Comparison of ENCODE assay signal across 21 cellular contexts in genomic region chr1:167210966-167211674, GRCh38. TPM values are rescaled to one million over a fixed set of nuclear protein-coding genes. Genes with fewer than 3 reads are reported as not detected.
DNase-seq lines count a peak whose midpoint lies in the region; ATAC-seq, FAIRE-seq and TF ChIP-seq lines count a peak whose summit lies in the region.
"Had no signal": no experiment of that assay in that cellular context is flagged by ENCODE, and none has a peak within 500 bp of the region (broad histone marks: within the 10 kb centered on the region; RNA-seq: fewer than 3 reads in every experiment).

No MANE protein-coding gene starts in this region.

- H2AFZ ChIP-seq in keratinocyte (ENCODE audit: control insufficient read depth, low read length) = peak overlapping the region; percentile 84
- H2AFZ ChIP-seq: GM23248 had no signal

- H3K9me3 Mint-ChIP-seq in activated T-cell treated with anti-CD3 and anti-CD28 coated beads, Interleukin-2, amount 50 U/mL, for 72 hours = peaks cover 7 to 15% of the 10 kb centered on the region in 2 donors
- H3K9me3 Mint-ChIP-seq in activated T-cell treated with anti-CD3 and anti-CD28 coated beads, Interleukin-2, amount 50 U/mL, for 24 hours = peaks cover 17% of the 10 kb centered on the region

- H3K4me1 ChIP-seq in Panc1 (ENCODE audit: control insufficient read depth, insufficient read depth, low read length) = no peaks in the 10 kb centered on the region
- H3K4me1 ChIP-seq in keratinocyte (ENCODE audit: control insufficient read depth, extremely low read depth, insufficient read depth, low read length) = peaks cover 7% of the 10 kb centered on the region
- H3K4me1 ChIP-seq: BLaER1, tibial artery had no signal

- H3K27ac Mint-ChIP-seq in activated T-cell treated with anti-CD3 and anti-CD28 coated beads, Interleukin-2, amount 50 U/mL, for 72 hours = peak overlapping the region; percentile 53
- no peak overlapping the region for H3K27ac Mint-ChIP-seq in activated T-cell treated with anti-CD3 and anti-CD28 coated beads, Interleukin-2, amount 50 U/mL, for 24 hours
- H3K27ac Mint-ChIP-seq: stimulated activated naive CD8-positive, alpha-beta T cell treated with anti-CD3 and anti-CD28 coated beads, Interleukin-15, Interleukin-2, amounts not matched to agents 100 ng/mL and 50 ng/mL, for 24 hours had no signal

- no peaks in the 10 kb centered on the region for H3K9me1 ChIP-seq in keratinocyte (ENCODE audit: control insufficient read depth, extremely low read depth, insufficient read depth, low read length)

- H3K4me3 Mint-ChIP-seq in activated T-cell treated with anti-CD3 and anti-CD28 coated beads, Interleukin-2, amount 50 U/mL, for 72 hours = peak overlapping the region in 1 of 2 donors; percentile 73
- no peak overlapping the region for H3K4me3 Mint-ChIP-seq in activated T-cell treated with anti-CD3 and anti-CD28 coated beads, Interleukin-2, amount 50 U/mL, for 24 hours
- H3K4me3 Mint-ChIP-seq: stimulated activated naive CD8-positive, alpha-beta T cell treated with anti-CD3 and anti-CD28 coated beads, Interleukin-15, Interleukin-2, amounts not matched to agents 100 ng/mL and 50 ng/mL, for 24 hours had no signal

- peak; percentile 49 for FAIRE-seq in keratinocyte (lab: Jason Lieb, UNC)

- peaks cover 37% of the 10 kb centered on the region for H3K4me1 Mint-ChIP-seq in activated T-cell treated with anti-CD3 and anti-CD28 coated beads, Interleukin-2, amount 50 U/mL, for 72 hours (ENCODE audit: low read depth)
- peaks cover 27% of the 10 kb centered on the region for H3K4me1 Mint-ChIP-seq in activated T-cell treated with anti-CD3 and anti-CD28 coated beads, Interleukin-2, amount 50 U/mL, for 24 hours (ENCODE audit: low read depth)

- POLR2A ChIA-PET in Panc1 (lab: Charles Lee) = no interaction called here

- ATAC-seq in activated T-cell treated with anti-CD3 and anti-CD28 coated beads, Interleukin-2, amount 50 U/mL, for 72 hours (replicated peaks in 1 of 2) = peak; percentile 45 to 55
- ATAC-seq in Panc1 (peak; percentile 42; the same call in 1 of the 2 replicates), GM18502 (IDR thresholded peaks at IDR 0.05; ENCODE audit: poor library complexity, unreplicated experiment) (no peak)
- ATAC-seq: esophagus mucosa had no signal

- H3K9me3 ChIP-seq in Panc1 (ENCODE audit: control insufficient read depth, insufficient read depth, low read depth, low read length) (peaks cover 3% of the 10 kb centered on the region; the same call in 1 of the 2 replicates), keratinocyte (ENCODE audit: control insufficient read depth, low read depth, low read length) (peaks cover 2% of the 10 kb centered on the region)

- H3K27ac ChIP-seq in Panc1 (ENCODE audit: low read length) = no peak overlapping the region
- H3K27ac ChIP-seq in keratinocyte (ENCODE audit: control insufficient read depth, insufficient read depth, low read length) = no peak overlapping the region
- H3K27ac ChIP-seq: BLaER1, GM23248, HL-60, tibial artery had no signal

- TF ChIP-seq CTCF in Panc1 (IDR thresholded peaks at IDR 0.05) = no peak
- no peak for TF ChIP-seq CTCF in keratinocyte (optimal IDR thresholded peaks at IDR 0.05 in 1 of 3, IDR thresholded peaks at IDR 0.05 in 1 of 3, conservative IDR thresholded peaks at IDR 0.05 in 1 of 3; ENCODE audit: extremely low read depth in 1 of 3, insufficient read depth in 2 of 3, low read length in 3 of 3)

- intact Hi-C loops in Panc1 (cut with micrococcal nuclease; ENCODE audit: unreplicated experiment) = no loop called here

- no peaks in the 10 kb centered on the region for H3K79me2 ChIP-seq in keratinocyte (ENCODE audit: control insufficient read depth, insufficient read depth, low read length)

- dilution Hi-C loops in keratinocyte (cut with MboI; ENCODE audit: extremely low pct_ligation_motif_present, low sequenced_read_pairs) = no loop called here

- H4K20me1 ChIP-seq in keratinocyte (ENCODE audit: control insufficient read depth, extremely low read depth, insufficient read depth, low read length) = no peaks in the 10 kb centered on the region
- H4K20me1 ChIP-seq: BLaER1 had no signal

- H3K27me3 ChIP-seq in Panc1 (ENCODE audit: control insufficient read depth, insufficient read depth, low read length) (no peaks in the 10 kb centered on the region), keratinocyte (ENCODE audit: control insufficient read depth, extremely low read depth, insufficient read depth, low read length) (no peaks in the 10 kb centered on the region)
- H3K27me3 ChIP-seq: BLaER1, tibial artery had no signal

- H3K36me3 ChIP-seq in Panc1 (ENCODE audit: control insufficient read depth, insufficient read depth, low read length) (no peaks in the 10 kb centered on the region), keratinocyte (ENCODE audit: control insufficient read depth in 2 of 2, extremely low read depth in 1 of 2, insufficient read depth in 2 of 2, low read length in 2 of 2) (no peaks in the 10 kb centered on the region)
- H3K36me3 ChIP-seq: BLaER1, tibial artery had no signal

- DNase-seq in activated T-cell treated with anti-CD3 and anti-CD28 coated beads, Interleukin-2, amount 50 U/mL, for 72 hours = no peak
- DNase-seq in activated T-cell treated with anti-CD3 and anti-CD28 coated beads, Interleukin-2, amount 50 U/mL, for 24 hours = no peak
- DNase-seq in Panc1 (ENCODE audit: low read depth, low spot score) = no peak
- no peak for DNase-seq in keratinocyte (ENCODE audit: low read depth, low spot score)
- DNase-seq in G401 (ENCODE audit: low spot score) = no peak
- DNase-seq in NCI-H510A treated with DMSO at 0.1 percent for 48 hours (lab: John Stamatoyannopoulos, UW) = no peak
- no peak for DNase-seq in inferior parietal cortex (ENCODE audit: extremely low spot score)
- DNase-seq: activated CD4-positive, CD25-positive, alpha-beta regulatory T cell; effector CD4-positive, alpha-beta T cell; EL; GM23248; kidney glomerular epithelial cell; NCI-H524; stimulated activated CD4-positive, alpha-beta T cell treated with anti-CD3 and anti-CD28 coated beads, Interleukin-4, amount 100 ng/mL, for 4 hours; T-helper 9 cell; tibial artery had no signal

- H3K4me3 ChIP-seq in Panc1 (ENCODE audit: low read depth in 2 of 2, low read length in 2 of 2) (no peak overlapping the region), keratinocyte (ENCODE audit: control insufficient read depth in 2 of 3, extremely low read depth in 1 of 3, insufficient read depth in 2 of 3, low read depth in 1 of 3, low read length in 3 of 3) (no peak overlapping the region)
- H3K4me3 ChIP-seq: BLaER1, GM23248, tibial artery had no signal

- no TSS peak for BruUV-seq in Panc1 (replicated peaks; lab: Mats Ljungman, UMichigan)

- H3K9ac ChIP-seq in keratinocyte (ENCODE audit: control insufficient read depth, extremely low read depth, insufficient read depth, low read length) = no peak overlapping the region
- H3K9ac ChIP-seq: BLaER1, GM23248 had no signal

- peak overlapping the region; percentile 2 for H3K4me2 ChIP-seq in keratinocyte (ENCODE audit: control insufficient read depth, extremely low read depth, insufficient read depth, low read depth, low read length)
- H3K4me2 ChIP-seq: BLaER1 had no signal

- no peaks in the 10 kb centered on the region for H3K27me3 Mint-ChIP-seq in activated T-cell treated with anti-CD3 and anti-CD28 coated beads, Interleukin-2, amount 50 U/mL, for 72 hours (ENCODE audit: low read depth)
- H3K27me3 Mint-ChIP-seq in activated T-cell treated with anti-CD3 and anti-CD28 coated beads, Interleukin-2, amount 50 U/mL, for 24 hours = peaks cover 4% of the 10 kb centered on the region

- in situ Hi-C loops in Panc1 (cut with HindIII; ENCODE audit: low pct_unique_long_range_greater_than_20kb, low sequenced_read_pairs) = no loop called here
- in situ Hi-C loops in G401 (cut with HindIII; ENCODE audit: low sequenced_read_pairs) = no loop called here

- peaks cover 19 to 24% of the 10 kb centered on the region in 2 donors for H3K36me3 Mint-ChIP-seq in activated T-cell treated with anti-CD3 and anti-CD28 coated beads, Interleukin-2, amount 50 U/mL, for 72 hours (ENCODE audit: insufficient read depth in 2 of 2)
- peaks cover 7% of the 10 kb centered on the region for H3K36me3 Mint-ChIP-seq in activated T-cell treated with anti-CD3 and anti-CD28 coated beads, Interleukin-2, amount 50 U/mL, for 24 hours (ENCODE audit: low read depth)

- CTCF ChIA-PET in Panc1 (lab: Charles Lee) = interaction anchor here (1.4 kb wide), 1 partner anchor 9 kb away, joined by 9 read pairs; no protein-coding TSS in a partner anchor

RNA-seq across cellular contexts. Expression of gene POU2F1, which starts 9.6 kb away (rescaled TPM):
- total RNA-seq in activated T-cell treated with anti-CD3 and anti-CD28 coated beads, Interleukin-2, amount 50 U/mL, for 72 hours = 10 to 100 TPM; 29.4 to 39.6 TPM
- total RNA-seq in Panc1 (2021; ENCODE audit: unreplicated experiment) = 17.1 TPM
- polyA plus RNA-seq in Panc1 (2012; ENCODE audit: insufficient read length) = 2.7 TPM
- 3.2 to 5.9 TPM (median 4.1 TPM) in 3 replicates for polyA plus RNA-seq in keratinocyte
- polyA plus RNA-seq in keratinocyte (2011; ENCODE audit: low read depth) = 1.3 TPM
- 1.8 and 2.1 TPM in 2 replicates for polyA plus RNA-seq in keratinocyte (2011; cell fraction: cytosol; rRNA removed)
- 8.3 TPM in 2 replicates for polyA plus RNA-seq in keratinocyte (2011; cell fraction: nucleus; rRNA removed)
- polyA plus RNA-seq in keratinocyte (2012; ENCODE audit: low replicate concordance) = 2.8 TPM in 2 replicates
- polyA minus RNA-seq in keratinocyte = 13.4 to 22.8 TPM (median 18.7 TPM) in 3 replicates
- 2.5 TPM for polyA minus RNA-seq in keratinocyte (2011; cell fraction: cytosol; rRNA and poly(A)+ RNA removed)
- polyA minus RNA-seq in keratinocyte (2011; cell fraction: nucleus; rRNA and poly(A)+ RNA removed) = 8.8 and 18.6 TPM in 2 replicates
- 11.3 and 19.0 TPM in 2 replicates for total RNA-seq in G401 (2014; rRNA removed; shearing (Covaris generic))
